ENCODE assay signal across 26 cellular contexts in genomic region chr5:76252437-76252836, GRCh38.
"Had no signal": no experiment of that assay in that cellular context is flagged by ENCODE, and none has a peak within 500 bp of the region (broad histone marks: within the 10 kb centered on the region; RNA-seq: fewer than 3 reads in every experiment).

No MANE protein-coding gene starts in this region.

- DNase-seq: activated B cell treated with CpG ODN at 0.5 μM for 24 hours; activated CD4-positive, alpha-beta T cell treated with anti-CD3 and anti-CD28 coated beads, Interleukin-2, amount 10 ng/mL, durations not matched to agents 24 days and 14 days; activated CD8-positive, alpha-beta T cell treated with anti-CD3 and anti-CD28 coated beads for 36 hours; activated naive CD4-positive, alpha-beta T cell treated with Interleukin-2 at 50 U/mL for 16 hours; activated naive CD8-positive, alpha-beta T cell treated with anti-CD3 and anti-CD28 coated beads, Interleukin-2, amount 10 ng/mL, durations not matched to agents 7 days and 5 days; activated T-cell treated with anti-CD3 and anti-CD28 coated beads, Interleukin-2, amount 50 U/mL, for 1 hour; amygdala; central memory CD4-positive, alpha-beta T cell; endodermal cell; erythroblast; gastrocnemius medialis; head of caudate nucleus; kidney; mesenchymal stem cell; mucosa of descending colon; naive B cell; right cardiac atrium; small intestine; stimulated activated CD4-positive, alpha-beta T cell treated with anti-CD3 and anti-CD28 coated beads, Interleukin-15, amount 100 ng/mL, for 24 hours; stimulated activated CD4-positive, alpha-beta T cell treated with anti-CD3 and anti-CD28 coated beads, Interleukin-2, amount 100 ng/mL, for 48 hours; stomach; T-cell; testis; upper lobe of left lung had no signal

- FAIRE-seq: colon, kidney, small intestine had no signal

- H3K36me3 ChIP-seq: gastrocnemius medialis, stomach, upper lobe of left lung had no signal

- H3K27me3 ChIP-seq: gastrocnemius medialis, testis, upper lobe of left lung had no signal

- ATAC-seq: activated CD8-positive, alpha-beta T cell treated with anti-CD3 and anti-CD28 coated beads for 36 hours; activated T-helper 17 cell treated with anti-CD3 and anti-CD28 coated beads, Interleukin-2, amount 50 U/mL, for 72 hours; gastrocnemius medialis; mucosa of descending colon; right cardiac atrium; T-cell had no signal

- H3K4me1 ChIP-seq: gastrocnemius medialis had no signal

- H3K27ac ChIP-seq: gastrocnemius medialis, stomach, testis, upper lobe of left lung had no signal

- H3K9me3 ChIP-seq: gastrocnemius medialis, mucosa of descending colon, stomach, testis, upper lobe of left lung had no signal

- H3K4me3 ChIP-seq: gastrocnemius medialis, mucosa of descending colon, stomach, testis, upper lobe of left lung had no signal
